8 cellular contexts compared by ENCODE assay signal in the genomic region with DNA sequence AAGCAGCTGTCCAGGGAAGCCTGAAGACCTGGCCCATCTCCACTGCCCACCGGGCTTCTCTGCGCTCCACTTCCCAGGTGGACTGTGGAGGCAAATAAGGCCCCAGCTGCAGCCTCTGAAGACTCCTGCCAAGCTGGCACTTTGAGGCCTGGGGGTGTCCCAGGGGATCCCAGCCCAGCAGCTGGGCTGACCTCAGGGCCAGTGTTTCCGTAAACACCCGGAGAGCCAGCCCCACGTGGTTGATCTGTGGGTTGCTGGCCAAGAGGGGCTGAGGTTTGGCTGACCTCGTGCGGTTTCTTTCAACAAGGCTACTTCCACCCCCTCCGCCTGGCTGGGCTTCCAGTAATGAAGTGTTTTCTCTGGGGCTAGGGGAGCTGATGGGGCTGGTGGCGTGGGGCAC. TPM values are rescaled to one million over a fixed set of nuclear protein-coding genes. Genes with fewer than 3 reads are reported as not detected.
A peak's percentile ranks its signal among the peaks of the same experiment; 100 is the strongest.
DNase-seq lines count a peak whose midpoint lies in the region; ATAC-seq and TF ChIP-seq lines count a peak whose summit lies in the region.

No MANE protein-coding gene starts in this region.

- H3K4me1 ChIP-seq in psoas muscle, result peaks cover 36% of the 10 kb centered on the region

- H3K4me3 ChIP-seq in psoas muscle, result peak overlapping the region; percentile 19

- H3K36me3 ChIP-seq in psoas muscle (ENCODE audit: insufficient read depth in 1 of 2, low read depth in 1 of 2), result no peaks in the 10 kb centered on the region

- WGBS in psoas muscle, 3 donors, result 3 to 10% (median 6%) methylated on average over 9 of the region's 9 CpGs

- no peaks in the 10 kb centered on the region for H3K27me3 ChIP-seq in psoas muscle (ENCODE audit: insufficient read depth in 3 of 3, low read length in 2 of 3)

- peak; percentile 52 for DNase-seq in NCI-H69 (lab: John Stamatoyannopoulos, UW)
- DNase-seq in fibroblast of the conjunctiva (ENCODE audit: low read depth), result peak; percentile 97
- DNase-seq in psoas muscle, result peak; percentile 92 to 94
- no peak for DNase-seq in iPS-NIHi11 (ENCODE audit: low spot score)

- intact Hi-C loops in psoas muscle (cut with DNase I), result no loop called here

- ATAC-seq in GM18511 (IDR thresholded peaks at IDR 0.05; ENCODE audit: unreplicated experiment) (peak; percentile 57), psoas muscle (peak; percentile 82 to 92 (median 84)), GM21390 (IDR thresholded peaks at IDR 0.05; ENCODE audit: unreplicated experiment) (no peak), GM19328 (IDR thresholded peaks at IDR 0.05; ENCODE audit: unreplicated experiment) (no peak), HG02642 (IDR thresholded peaks at IDR 0.05; ENCODE audit: poor library complexity, unreplicated experiment) (no peak)

- no peak for TF ChIP-seq CTCF in psoas muscle (IDR thresholded peaks at IDR 0.05)

- peak overlapping the region; percentile 68 for H3K27ac ChIP-seq in psoas muscle

- no peaks in the 10 kb centered on the region for H3K9me3 ChIP-seq in psoas muscle

RNA-seq across cellular contexts. Expression of a gene that starts 12.4 kb away (rescaled TPM):
- total RNA-seq in psoas muscle, result 10 to 100 TPM in 2 of 4 donors, 1 to 10 TPM in 2; 4.2 to 20.9 (median 9.9) TPM
- 10 to 100 TPM in 1 of 3 donors, 1 to 10 TPM in 2; 3.3 to 14.8 (median 5.1) TPM for polyA plus RNA-seq in psoas muscle

RNA-seq across cellular contexts. Expression of a gene that starts 42.9 kb away (rescaled TPM):
- under 1 TPM; 0.11 to 0.79 (median 0.32) TPM for total RNA-seq in psoas muscle
- polyA plus RNA-seq in psoas muscle, result under 1 TPM in 2 of 3 donors, not detected in 1; 0.08 to 0.23 TPM

RNA-seq across cellular contexts. Expression of a gene that starts 51.3 kb away (rescaled TPM):
- 1 to 10 TPM; 3.3 to 4.9 (median 4.0) TPM for total RNA-seq in psoas muscle
- 1 to 10 TPM; 3.5 to 5.8 (median 4.2) TPM for polyA plus RNA-seq in psoas muscle

Comparison
In these comparisons a context has a peak if more than half of its experiments do, and no peak if none do; other contexts are left out.
1. ATAC-seq: peak in GM18511 (single experiment) and psoas muscle (4 of 4); none in GM21390 (single experiment), GM19328 (single experiment) and HG02642 (single experiment).